ENCODE assay signal across 25 cellular contexts in genomic region chr17:82202981-82203380, GRCh38. TPM values are rescaled to one million over a fixed set of nuclear protein-coding genes. Genes with fewer than 3 reads are reported as not detected.
DNase-seq lines count a peak whose midpoint lies in the region; ATAC-seq and TF ChIP-seq lines count a peak whose summit lies in the region.
"Had no signal": no experiment of that assay in that cellular context is flagged by ENCODE, and none has a peak within 500 bp of the region (broad histone marks: within the 10 kb centered on the region; RNA-seq: fewer than 3 reads in every experiment).

No MANE protein-coding gene starts in this region.

- H3K9me3 ChIP-seq in Panc1 (ENCODE audit: control insufficient read depth, insufficient read depth, low read depth, low read length) (no peaks in the 10 kb centered on the region), breast epithelium (no peaks in the 10 kb centered on the region)
- H3K9me3 ChIP-seq: esophagus squamous epithelium, HAP-1, SJSA1 had no signal

- CTCF ChIA-PET in Panc1 (lab: Charles Lee): no interaction called here

- H3K27me3 ChIP-seq in Panc1 (ENCODE audit: control insufficient read depth, insufficient read depth, low read length): no peaks in the 10 kb centered on the region
- H3K27me3 ChIP-seq in breast epithelium: no peaks in the 10 kb centered on the region
- H3K27me3 ChIP-seq: esophagus squamous epithelium, SJSA1 had no signal

- TF ChIP-seq CTCF in Panc1 (IDR thresholded peaks at IDR 0.05) (no peak), breast epithelium (IDR thresholded peaks at IDR 0.05) (no peak)

- H3K36me3 ChIP-seq in Panc1 (ENCODE audit: control insufficient read depth, insufficient read depth, low read length) (no peaks in the 10 kb centered on the region), breast epithelium (no peaks in the 10 kb centered on the region)

- peak; percentile 44 to 53 for DNase-seq in activated T-cell treated with anti-CD3 and anti-CD28 coated beads, Interleukin-2, amount 50 U/mL, for 48 hours
- no peak for DNase-seq in activated T-cell treated with anti-CD3 and anti-CD28 coated beads, Interleukin-2, amount 50 U/mL, for 1 hour
- DNase-seq in Panc1 (ENCODE audit: low read depth, low spot score) (no peak), breast epithelium (ENCODE audit: low spot score in 2 of 2) (no peak), NCI-H345 (lab: John Stamatoyannopoulos, UW) (no peak)
- DNase-seq in activated T-cell treated with anti-CD3 and anti-CD28 coated beads, Interleukin-2, amount 50 U/mL, for 72 hours: peak; percentile 15 to 56
- no peak for DNase-seq in naive thymus-derived CD8-positive, alpha-beta T cell
- DNase-seq: aorta; cortex of kidney; DMS 273 treated with DMSO at 0.1 percent for 48 hours; endodermal cell; esophagus squamous epithelium; hippocampal formation; Karpas-422; naive B cell; NCI-H146; NCI-H524; NK-92 treated with Interleukin-12 subunit alpha and Interleukin-12 subunit beta, amount 100 ng/mL, for 24 hours; WERI-Rb-1 had no signal

- peaks cover 0 to 10% of the 10 kb centered on the region in 2 donors for H3K36me3 Mint-ChIP-seq in activated T-cell treated with anti-CD3 and anti-CD28 coated beads, Interleukin-2, amount 50 U/mL, for 72 hours (ENCODE audit: insufficient read depth in 2 of 2)
- H3K36me3 Mint-ChIP-seq in naive thymus-derived CD8-positive, alpha-beta T cell: peaks cover 0 to 10% (median 3%) of the 10 kb centered on the region in 3 donors
- H3K36me3 Mint-ChIP-seq: naive B cell had no signal

- ATAC-seq in Panc1 (no peak), GM21576 (IDR thresholded peaks at IDR 0.05; ENCODE audit: unreplicated experiment) (no peak)
- peak in 1 of 2 donors; percentile 5 for ATAC-seq in activated T-cell treated with anti-CD3 and anti-CD28 coated beads, Interleukin-2, amount 50 U/mL, for 72 hours (replicated peaks in 1 of 2)
- no peak for ATAC-seq in naive thymus-derived CD8-positive, alpha-beta T cell
- ATAC-seq: left lobe of liver had no signal

- BruUV-seq in Panc1 (replicated peaks; lab: Mats Ljungman, UMichigan): no TSS peak

- H3K27ac ChIP-seq in Panc1 (ENCODE audit: low read length): peak overlapping the region; percentile 95; the same call in 1 of the 2 replicates
- no peak overlapping the region for H3K27ac ChIP-seq in breast epithelium
- H3K27ac ChIP-seq: C4-2B, esophagus squamous epithelium, SJSA1, WERI-Rb-1 had no signal

- in situ Hi-C loops in Panc1 (cut with HindIII; ENCODE audit: low pct_unique_long_range_greater_than_20kb, low sequenced_read_pairs): no loop called here

- no peak overlapping the region for H3K4me3 ChIP-seq in Panc1 (ENCODE audit: low read depth in 2 of 2, low read length in 2 of 2)
- no peak overlapping the region for H3K4me3 ChIP-seq in breast epithelium
- H3K4me3 ChIP-seq: esophagus squamous epithelium, HAP-1, SJSA1 had no signal

- H3K4me3 Mint-ChIP-seq in activated T-cell treated with anti-CD3 and anti-CD28 coated beads, Interleukin-2, amount 50 U/mL, for 72 hours: peak overlapping the region; percentile 41 to 46
- no peak overlapping the region for H3K4me3 Mint-ChIP-seq in naive thymus-derived CD8-positive, alpha-beta T cell
- H3K4me3 Mint-ChIP-seq: endodermal cell, naive B cell, type B pancreatic cell had no signal

- H3K27me3 Mint-ChIP-seq in activated T-cell treated with anti-CD3 and anti-CD28 coated beads, Interleukin-2, amount 50 U/mL, for 72 hours (ENCODE audit: low read depth): no peaks in the 10 kb centered on the region
- no peaks in the 10 kb centered on the region for H3K27me3 Mint-ChIP-seq in naive thymus-derived CD8-positive, alpha-beta T cell
- H3K27me3 Mint-ChIP-seq: naive B cell, type B pancreatic cell had no signal

- intact Hi-C loops in Panc1 (cut with micrococcal nuclease; ENCODE audit: unreplicated experiment) (no loop called here), breast epithelium (cut with DNase I; ENCODE audit: low total_unique reads) (loop anchor here (10.0 kb wide), 1 partner anchor 122 kb away; no protein-coding TSS in a partner anchor)

- H3K4me1 ChIP-seq in Panc1 (ENCODE audit: control insufficient read depth, insufficient read depth, low read length) (peaks cover 41% of the 10 kb centered on the region), breast epithelium (peaks cover 0 to 9% of the 10 kb centered on the region in 2 donors)

- H3K4me1 Mint-ChIP-seq in activated T-cell treated with anti-CD3 and anti-CD28 coated beads, Interleukin-2, amount 50 U/mL, for 72 hours (ENCODE audit: low read depth): peaks cover 84% of the 10 kb centered on the region
- peaks cover 17 to 64% (median 55%) of the 10 kb centered on the region in 4 donors for H3K4me1 Mint-ChIP-seq in naive thymus-derived CD8-positive, alpha-beta T cell

- POLR2A ChIA-PET in Panc1 (lab: Charles Lee): no interaction called here
- POLR2A ChIA-PET in naive thymus-derived CD8-positive, alpha-beta T cell (lab: Charles Lee): interaction anchor here (4.8 kb wide), 1 partner anchor 11 kb away, joined by 33 read pairs; the partner anchor contains the start of gene CCDC57

- TF ChIP-seq POLR2A in breast epithelium (IDR thresholded peaks at IDR 0.05): no peak

- H3K27ac Mint-ChIP-seq in activated T-cell treated with anti-CD3 and anti-CD28 coated beads, Interleukin-2, amount 50 U/mL, for 72 hours: peak overlapping the region; percentile 68
- peak overlapping the region in 9 of 10 donors; percentile 44 to 90 (median 84) for H3K27ac Mint-ChIP-seq in naive thymus-derived CD8-positive, alpha-beta T cell
- H3K27ac Mint-ChIP-seq: endodermal cell, naive B cell, type B pancreatic cell had no signal

- no peaks in the 10 kb centered on the region for H3K9me3 Mint-ChIP-seq in activated T-cell treated with anti-CD3 and anti-CD28 coated beads, Interleukin-2, amount 50 U/mL, for 72 hours
- no peaks in the 10 kb centered on the region for H3K9me3 Mint-ChIP-seq in naive thymus-derived CD8-positive, alpha-beta T cell
- H3K9me3 Mint-ChIP-seq: endodermal cell, naive B cell, type B pancreatic cell had no signal

RNA-seq across cellular contexts. Expression of gene CCDC57, which starts 9.7 kb away (rescaled TPM):
- total RNA-seq in Panc1 (2021; ENCODE audit: unreplicated experiment): 63.6 TPM
- 59.2 TPM for polyA plus RNA-seq in Panc1 (2012; ENCODE audit: insufficient read length)
- total RNA-seq in activated T-cell treated with anti-CD3 and anti-CD28 coated beads, Interleukin-2, amount 50 U/mL, for 72 hours: 10 to 100 TPM; 76.9 to 78.8 TPM
- total RNA-seq in naive thymus-derived CD8-positive, alpha-beta T cell: 10 to 100 TPM; 72.9 to 80.0 TPM
- 10 to 100 TPM; 39.6 to 53.5 (median 42.4) TPM for polyA plus RNA-seq in naive thymus-derived CD8-positive, alpha-beta T cell
- 10 to 100 TPM; 13.4 to 56.9 (median 52.8) TPM for total RNA-seq in breast epithelium

RNA-seq across cellular contexts. Expression of gene SLC16A3, which starts 25.9 kb away (rescaled TPM):
- 581 TPM for total RNA-seq in Panc1 (2021; ENCODE audit: unreplicated experiment)
- polyA plus RNA-seq in Panc1 (2012; ENCODE audit: insufficient read length): 1,387 TPM
- total RNA-seq in activated T-cell treated with anti-CD3 and anti-CD28 coated beads, Interleukin-2, amount 50 U/mL, for 72 hours: 10 to 100 TPM; 42.8 to 74.5 TPM
- total RNA-seq in naive thymus-derived CD8-positive, alpha-beta T cell: 10 to 100 TPM; 10.1 to 11.6 TPM
- polyA plus RNA-seq in naive thymus-derived CD8-positive, alpha-beta T cell: 1 to 10 TPM in 2 of 3 donors, under 1 TPM in 1; 0.91 to 1.5 (median 1.0) TPM
- 10 to 100 TPM; 10.2 to 22.6 (median 17.3) TPM for total RNA-seq in breast epithelium

Comparison
In these comparisons a context has a peak if more than half of its experiments do, and no peak if none do; other contexts are left out.
1. DNase-seq: peak in activated T-cell treated with anti-CD3 and anti-CD28 coated beads, Interleukin-2, amount 50 U/mL, for 48 hours (2 of 2) and activated T-cell treated with anti-CD3 and anti-CD28 coated beads, Interleukin-2, amount 50 U/mL, for 72 hours (2 of 2); none in activated T-cell treated with anti-CD3 and anti-CD28 coated beads, Interleukin-2, amount 50 U/mL, for 1 hour (single experiment), Panc1 (single experiment), naive thymus-derived CD8-positive, alpha-beta T cell (0 of 10), breast epithelium (0 of 2) and NCI-H345 (single experiment).
2. H3K4me3 Mint-ChIP-seq: peak in activated T-cell treated with anti-CD3 and anti-CD28 coated beads, Interleukin-2, amount 50 U/mL, for 72 hours (2 of 2); none in naive thymus-derived CD8-positive, alpha-beta T cell (0 of 10).